ENCODE assay signal across 8 cellular contexts in the genomic region with DNA sequence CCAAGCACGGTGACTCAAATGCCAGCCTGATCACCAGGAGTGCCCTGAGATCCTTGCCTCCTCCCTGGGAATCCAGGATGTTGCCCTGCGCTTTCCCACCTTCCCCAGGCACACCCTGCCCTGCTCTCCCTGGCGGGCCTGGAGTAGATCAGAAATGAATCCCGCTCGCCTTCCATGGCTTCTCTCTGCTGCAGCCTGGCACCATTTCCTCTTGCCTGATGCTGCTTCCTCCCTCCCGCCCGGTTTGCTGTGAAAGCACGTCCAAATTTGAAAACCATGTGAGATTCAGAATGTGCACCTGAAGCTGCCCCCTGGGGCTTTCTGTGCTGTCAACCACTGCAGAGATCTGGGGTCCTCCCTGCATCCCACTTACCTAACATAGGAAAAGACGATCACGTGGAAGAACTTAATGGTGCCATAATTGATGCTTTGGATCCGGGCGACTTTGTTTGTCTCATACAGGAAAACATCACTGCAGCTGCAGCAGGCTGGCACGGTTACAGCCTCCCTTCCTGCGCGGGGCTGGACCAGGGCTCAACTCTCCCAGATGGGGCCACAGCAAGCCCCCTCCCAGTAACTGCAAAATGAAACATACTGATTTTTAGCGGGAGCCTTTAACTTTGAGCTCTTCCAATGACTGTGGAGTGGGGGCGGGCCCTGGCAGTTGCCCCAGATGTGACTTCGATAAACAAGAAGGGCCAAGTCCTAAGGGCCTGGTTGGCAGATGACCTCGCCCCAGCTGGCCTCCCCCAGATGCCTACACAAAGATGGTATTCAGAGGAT. TPM values are rescaled to one million over a fixed set of nuclear protein-coding genes. Genes with fewer than 3 reads are reported as not detected.
DNase-seq lines count a peak whose midpoint lies in the region; ATAC-seq and TF ChIP-seq lines count a peak whose summit lies in the region.

No MANE protein-coding gene starts in this region.

- ATAC-seq in psoas muscle, result peak in 1 of 4 donors; percentile 27

- no peak overlapping the region for H3K4me2 ChIP-seq in trophoblast cell (ENCODE audit: low read length)

- no peaks in the 10 kb centered on the region for H3K79me1 ChIP-seq in trophoblast cell (ENCODE audit: low read length)

- H2AK5ac ChIP-seq in trophoblast cell (ENCODE audit: low read length), result no peak overlapping the region

- no peak for TF ChIP-seq CTCF in fibroblast of villous mesenchyme (IDR thresholded peaks at IDR 0.05; ENCODE audit: insufficient read depth, low read depth, low read length)
- TF ChIP-seq CTCF in psoas muscle (IDR thresholded peaks at IDR 0.05), result no peak

- H3K79me2 ChIP-seq in trophoblast cell (ENCODE audit: control insufficient read depth, insufficient read depth, low read length, poor library complexity), result no peaks in the 10 kb centered on the region

- H3K27ac ChIP-seq in psoas muscle (no peak overlapping the region), trophoblast cell (ENCODE audit: low read depth, low read length) (no peak overlapping the region)

- H3K4me1 ChIP-seq in psoas muscle (no peaks in the 10 kb centered on the region), trophoblast cell (ENCODE audit: control insufficient read depth in 1 of 2, insufficient read depth in 2 of 2, low read length in 2 of 2) (no peaks in the 10 kb centered on the region)

- H3K18ac ChIP-seq in trophoblast cell (ENCODE audit: low read length), result no peak overlapping the region

- no peaks in the 10 kb centered on the region for H3K27me3 ChIP-seq in psoas muscle (ENCODE audit: insufficient read depth in 3 of 3, low read length in 2 of 3)
- H3K27me3 ChIP-seq in trophoblast cell (ENCODE audit: insufficient read depth, low read length), result no peaks in the 10 kb centered on the region

- H3K36me3 ChIP-seq in psoas muscle (ENCODE audit: insufficient read depth in 1 of 2, low read depth in 1 of 2), result no peaks in the 10 kb centered on the region
- H3K36me3 ChIP-seq in trophoblast cell (ENCODE audit: control insufficient read depth in 1 of 2, insufficient read depth in 2 of 2, low read length in 2 of 2), result no peaks in the 10 kb centered on the region

- no peak overlapping the region for H3K14ac ChIP-seq in trophoblast cell (ENCODE audit: low read length)

- no peak overlapping the region for H3K4ac ChIP-seq in trophoblast cell (ENCODE audit: low read depth, low read length)

- DNase-seq in CD1c-positive myeloid dendritic cell (ENCODE audit: extremely low spot score) (peak; percentile 35), NCI-H146 (lab: John Stamatoyannopoulos, UW) (peak; percentile 61), fibroblast of villous mesenchyme (ENCODE audit: low read depth) (no peak), psoas muscle (peak; percentile 37 to 64), NCI-H1930 (lab: John Stamatoyannopoulos, UW) (no peak), trophoblast cell (no peak), D341Med (ENCODE audit: low spot score) (no peak)
- DNase-seq in activated CD8-positive, alpha-beta memory T cell treated with anti-CD3 and anti-CD28 coated beads, Interleukin-2, amount 50 U/mL, for 48 hours, result peak; percentile 67

- H3K9ac ChIP-seq in trophoblast cell (ENCODE audit: low read length), result no peak overlapping the region

- no peak overlapping the region for H3K23ac ChIP-seq in trophoblast cell (ENCODE audit: low read length)

- no peak overlapping the region for H2BK5ac ChIP-seq in trophoblast cell (ENCODE audit: low read depth, low read length, poor library complexity)

- no peak overlapping the region for H2BK120ac ChIP-seq in trophoblast cell (ENCODE audit: insufficient read depth, low read length, poor library complexity)

- H2BK12ac ChIP-seq in trophoblast cell (ENCODE audit: low read length), result no peak overlapping the region

- no peak overlapping the region for H4K12ac ChIP-seq in trophoblast cell (ENCODE audit: low read depth, low read length)

- WGBS in psoas muscle, 3 donors, result 9 to 14% (median 9%) methylated on average over 17 to 19 of the region's 19 CpGs
- WGBS in trophoblast cell (ENCODE audit: extremely low coverage, insufficient coverage, insufficient read length), result no CpG with 5 or more reads among the region's 19 CpGs

- no peak overlapping the region for H4K91ac ChIP-seq in trophoblast cell (ENCODE audit: low read depth, low read length)

- H3K9me3 ChIP-seq in psoas muscle, result no peaks in the 10 kb centered on the region
- H3K9me3 ChIP-seq in trophoblast cell (ENCODE audit: insufficient read depth, low read depth, low read length), result no peaks in the 10 kb centered on the region

- H2AFZ ChIP-seq in trophoblast cell (ENCODE audit: insufficient read depth, low read length, poor library complexity), result no peak overlapping the region

- H4K8ac ChIP-seq in trophoblast cell (ENCODE audit: low read depth, low read length), result no peak overlapping the region

- intact Hi-C loops in psoas muscle (cut with DNase I), result no loop called here

- peak overlapping the region; percentile 33 for H3K4me3 ChIP-seq in fibroblast of villous mesenchyme (ENCODE audit: low read depth, low read length)
- H3K4me3 ChIP-seq in psoas muscle, result peak overlapping the region; percentile 55
- no peak overlapping the region for H3K4me3 ChIP-seq in trophoblast cell (ENCODE audit: low read depth, low read length)

RNA-seq across cellular contexts. Expression of a gene that starts 24.9 kb away (rescaled TPM):
- total RNA-seq in fibroblast of villous mesenchyme (6.8 and 9.5 TPM in 2 replicates), psoas muscle (1 to 10 TPM; 3.1 to 9.8 (median 6.1) TPM)
- polyA plus RNA-seq in psoas muscle, result 10 to 100 TPM in 1 of 3 donors, 1 to 10 TPM in 2; 6.9 to 19.1 (median 7.4) TPM
- 7.9 and 8.3 TPM in 2 replicates for polyA plus RNA-seq in trophoblast cell (2013)

RNA-seq across cellular contexts. Expression of a gene that starts 50.9 kb away (rescaled TPM):
- total RNA-seq in fibroblast of villous mesenchyme (20.6 and 24.2 TPM in 2 replicates), psoas muscle (1 to 10 TPM; 4.1 to 9.6 (median 5.3) TPM)
- 1 to 10 TPM; 2.5 to 8.7 (median 3.8) TPM for polyA plus RNA-seq in psoas muscle
- 5.7 and 6.3 TPM in 2 replicates for polyA plus RNA-seq in trophoblast cell (2013)

Comparison
In these comparisons a context has a peak if more than half of its experiments do, and no peak if none do; other contexts are left out.
1. DNase-seq: peak in CD1c-positive myeloid dendritic cell (single experiment), NCI-H146 (single experiment), activated CD8-positive, alpha-beta memory T cell treated with anti-CD3 and anti-CD28 coated beads, Interleukin-2, amount 50 U/mL, for 48 hours (single experiment) and psoas muscle (2 of 2); none in fibroblast of villous mesenchyme (single experiment), NCI-H1930 (0 of 2), trophoblast cell (0 of 2) and D341Med (single experiment).